20 cellular contexts compared by ENCODE assay signal in genomic region chr17:60597297-60597696, GRCh38. TPM values are rescaled to one million over a fixed set of nuclear protein-coding genes. Genes with fewer than 3 reads are reported as not detected.
DNase-seq lines count a peak whose midpoint lies in the region; ATAC-seq, FAIRE-seq and TF ChIP-seq lines count a peak whose summit lies in the region.
"Had no signal": no experiment of that assay in that cellular context is flagged by ENCODE, and none has a peak within 500 bp of the region (broad histone marks: within the 10 kb centered on the region; RNA-seq: fewer than 3 reads in every experiment).

No MANE protein-coding gene starts in this region.

- H3K4me3 Mint-ChIP-seq in dendritic cell treated with granulocyte-macrophage colony-stimulating factor and Interleukin-4, amounts not matched to agents 40 ng/mL and 50 ng/mL, for 4 days = no peak overlapping the region
- H3K4me3 Mint-ChIP-seq in nephron (peak overlapping the region; percentile 65 to 77 (median 76)), type B pancreatic cell (peak overlapping the region; percentile 70), endodermal cell (no peak overlapping the region)

- no TSS peak for BruUV-seq in HepG2 (replicated peaks; lab: Mats Ljungman, UMichigan)

- H3K4me1 ChIP-seq in HepG2 (ENCODE audit: insufficient read depth, low read length) (peaks cover 15% of the 10 kb centered on the region), right lobe of liver (peaks cover 0 to 3% (median under 1%) of the 10 kb centered on the region in 4 donors), endodermal cell (ENCODE audit: control insufficient read depth, insufficient read depth, low read length) (peaks cover 6% of the 10 kb centered on the region)

- TF ChIP-seq RAD21 in HepG2 (CRISPR knock-in tag; IDR thresholded peaks at IDR 0.05) = no peak

- 96% methylated on average over 6 of the region's 6 CpGs for WGBS in HepG2 (ENCODE audit: low lambda C conversion rate)
- WGBS in right lobe of liver (ENCODE audit: insufficient coverage, low coverage, low lambda C conversion rate, missing lambda C conversion rate) = 98% methylated on average over 6 of the region's 6 CpGs
- 94 to 96% methylated on average over 6 of the region's 6 CpGs for WGBS in endodermal cell (ENCODE audit: insufficient coverage in 1 of 2, insufficient read length in 1 of 2), 2 experiments

- CTCF ChIA-PET in HepG2 (lab: Yijun Ruan, JAX; ENCODE audit: low intra/inter-chr PET ratio, low total read pairs) = no interaction called here

- TF ChIP-seq CTCF in HepG2 (CRISPR knock-in tag; IDR thresholded peaks at IDR 0.05) = no peak
- no peak for TF ChIP-seq CTCF in right lobe of liver (IDR thresholded peaks at IDR 0.05)
- no peak for TF ChIP-seq CTCF in nephron (IDR thresholded peaks at IDR 0.05; ENCODE audit: unreplicated experiment in 3 of 3)
- no peak for TF ChIP-seq CTCF in type B pancreatic cell (conservative IDR thresholded peaks at IDR 0.05)
- no peak for TF ChIP-seq CTCF in endodermal cell (conservative IDR thresholded peaks at IDR 0.05)

- H3K27me3 Mint-ChIP-seq in dendritic cell treated with granulocyte-macrophage colony-stimulating factor and Interleukin-4, amounts not matched to agents 40 ng/mL and 50 ng/mL, for 4 days = peaks cover 1% of the 10 kb centered on the region
- H3K27me3 Mint-ChIP-seq in nephron (ENCODE audit: low read depth) (no peaks in the 10 kb centered on the region), type B pancreatic cell (no peaks in the 10 kb centered on the region), endodermal cell (ENCODE audit: insufficient read depth) (peaks cover 3% of the 10 kb centered on the region)

- ATAC-seq in HepG2 (no peak), right lobe of liver (no peak), GM18909 (IDR thresholded peaks at IDR 0.05; ENCODE audit: poor library complexity, unreplicated experiment) (no peak), GM21576 (IDR thresholded peaks at IDR 0.05; ENCODE audit: unreplicated experiment) (no peak)
- ATAC-seq: CD8-positive, alpha-beta T cell had no signal

- H3K27ac ChIP-seq in HepG2 (ENCODE audit: extremely low read length, insufficient read depth, low read length) (no peak overlapping the region), right lobe of liver (no peak overlapping the region), endodermal cell (ENCODE audit: low read depth, low read length) (no peak overlapping the region)
- H3K27ac ChIP-seq: 22Rv1, GM23248 had no signal

- H3K36me3 Mint-ChIP-seq in dendritic cell treated with granulocyte-macrophage colony-stimulating factor and Interleukin-4, amounts not matched to agents 40 ng/mL and 50 ng/mL, for 4 days (ENCODE audit: low read depth) = peaks cover 22% of the 10 kb centered on the region
- H3K36me3 Mint-ChIP-seq in nephron (ENCODE audit: low read depth) (no peaks in the 10 kb centered on the region), type B pancreatic cell (no peaks in the 10 kb centered on the region), endodermal cell (ENCODE audit: low read depth) (no peaks in the 10 kb centered on the region)

- DNase-seq in HepG2 (ENCODE audit: low spot score) (no peak), right lobe of liver (no peak), type B pancreatic cell (ENCODE audit: extremely low spot score, unreplicated experiment) (no peak), endodermal cell (no peak)
- DNase-seq: C1 segment of cervical spinal cord; CD8-positive, alpha-beta T cell; COR-L47; DMS153; DMS79 treated with DMSO at 0.1 percent for 48 hours; EL; GDM1; GM23248; H7 had no signal

- no peak for FAIRE-seq in HepG2 (lab: Jason Lieb, UNC)
- FAIRE-seq: D721Med, GM12892 had no signal

- POLR2A ChIA-PET in HepG2 (lab: Yijun Ruan, JAX) = interaction anchor here (1.2 kb wide), 1 partner anchor 36 kb away, joined by 3 read pairs; no protein-coding TSS in a partner anchor

- no peak overlapping the region for H3K4me2 ChIP-seq in HepG2 (ENCODE audit: low read depth, low read length)

- no peak for TF ChIP-seq POLR2A in HepG2 (IDR thresholded peaks at IDR 0.05; ENCODE audit: insufficient read depth in 1 of 2, low read depth in 2 of 2, low read length in 2 of 2)
- no peak for TF ChIP-seq POLR2A in right lobe of liver (IDR thresholded peaks at IDR 0.05)

- no peak overlapping the region for H2AFZ ChIP-seq in HepG2 (ENCODE audit: low read length)
- H2AFZ ChIP-seq: GM23248 had no signal

- H3K9me3 ChIP-seq in HepG2 (ENCODE audit: low read length) = no peaks in the 10 kb centered on the region
- H3K9me3 ChIP-seq in right lobe of liver = no peaks in the 10 kb centered on the region
- H3K9me3 ChIP-seq in endodermal cell (ENCODE audit: control insufficient read depth, low read length) = no peaks in the 10 kb centered on the region

- peaks cover 21% of the 10 kb centered on the region for H3K79me2 ChIP-seq in HepG2 (ENCODE audit: insufficient read depth, low read length)

- H3K4me3 ChIP-seq in HepG2 (replicated peaks in 1 of 3; ENCODE audit: insufficient read depth in 1 of 3, low read depth in 2 of 3, low read length in 3 of 3) (no peak overlapping the region), right lobe of liver (no peak overlapping the region), endodermal cell (ENCODE audit: low read length) (no peak overlapping the region)
- H3K4me3 ChIP-seq: GM23248 had no signal

- H3K27me3 ChIP-seq in HepG2 (ENCODE audit: control insufficient read depth in 1 of 2, insufficient read depth in 2 of 2, low read length in 2 of 2) (no peaks in the 10 kb centered on the region; a peak in 1 of 5 replicates), right lobe of liver (no peaks in the 10 kb centered on the region), endodermal cell (ENCODE audit: control insufficient read depth, insufficient read depth, low read length, poor library complexity, severe bottlenecking) (no peaks in the 10 kb centered on the region)

- H3K36me3 ChIP-seq in HepG2 (replicated peaks in 1 of 2; ENCODE audit: control insufficient read depth in 1 of 2, insufficient read depth in 2 of 2, low read length in 2 of 2) (no peaks in the 10 kb centered on the region), right lobe of liver (no peaks in the 10 kb centered on the region), endodermal cell (ENCODE audit: control insufficient read depth, insufficient read depth, low read length) (no peaks in the 10 kb centered on the region)

- H4K20me1 ChIP-seq in HepG2 (ENCODE audit: insufficient read depth, low read length) = peaks cover 6% of the 10 kb centered on the region

- in situ Hi-C loops in HepG2 (cut with HindIII; ENCODE audit: extremely low pct_ligation_motif_present, low pct_unique_long_range_greater_than_20kb) = no loop called here

- peak overlapping the region; percentile 21 for H3K27ac Mint-ChIP-seq in dendritic cell treated with granulocyte-macrophage colony-stimulating factor and Interleukin-4, amounts not matched to agents 40 ng/mL and 50 ng/mL, for 4 days
- H3K27ac Mint-ChIP-seq in nephron (peak overlapping the region; percentile 50 to 100 (median 99)), type B pancreatic cell (peak overlapping the region; percentile 12), endodermal cell (no peak overlapping the region)
- H3K27ac Mint-ChIP-seq: CD8-positive, alpha-beta T cell had no signal

- TF ChIP-seq EP300 in HepG2 (IDR thresholded peaks at IDR 0.05; ENCODE audit: low read depth in 2 of 2, low read length in 2 of 2) = no peak
- TF ChIP-seq EP300 in HepG2 (CRISPR knock-in tag; IDR thresholded peaks at IDR 0.05; ENCODE audit: borderline replicate concordance) = no peak

- H3K4me1 Mint-ChIP-seq in dendritic cell treated with granulocyte-macrophage colony-stimulating factor and Interleukin-4, amounts not matched to agents 40 ng/mL and 50 ng/mL, for 4 days (ENCODE audit: low read depth) = peaks cover 37% of the 10 kb centered on the region
- H3K4me1 Mint-ChIP-seq in nephron = peaks cover 13% of the 10 kb centered on the region
- peaks cover 24% of the 10 kb centered on the region for H3K4me1 Mint-ChIP-seq in type B pancreatic cell (ENCODE audit: unreplicated experiment)
- peaks cover 17% of the 10 kb centered on the region for H3K4me1 Mint-ChIP-seq in endodermal cell

- H3K9ac ChIP-seq in HepG2 (ENCODE audit: insufficient read depth, low read depth, low read length) = no peak overlapping the region
- H3K9ac ChIP-seq in endodermal cell (ENCODE audit: extremely low read depth, low read length, poor library complexity, severe bottlenecking) = no peak overlapping the region
- H3K9ac ChIP-seq: GM23248 had no signal

- intact Hi-C loops in HepG2 (cut with micrococcal nuclease; ENCODE audit: unreplicated experiment) (no loop called here), right lobe of liver (cut with DNase I) (no loop called here)
- intact Hi-C loops in dendritic cell treated with granulocyte-macrophage colony-stimulating factor and Interleukin-4, amounts not matched to agents 40 ng/mL and 50 ng/mL, for 4 days (cut with micrococcal nuclease) = no loop called here

- no peaks in the 10 kb centered on the region for H3K9me3 Mint-ChIP-seq in dendritic cell treated with granulocyte-macrophage colony-stimulating factor and Interleukin-4, amounts not matched to agents 40 ng/mL and 50 ng/mL, for 4 days
- H3K9me3 Mint-ChIP-seq in nephron (no peaks in the 10 kb centered on the region), type B pancreatic cell (no peaks in the 10 kb centered on the region), endodermal cell (no peaks in the 10 kb centered on the region)
- H3K9me3 Mint-ChIP-seq: CD8-positive, alpha-beta T cell had no signal

RNA-seq across cellular contexts. Expression of gene PPM1D, which starts 2.7 kb away (rescaled TPM):
- total RNA-seq in HepG2 (2016; rRNA removed; fragmentation: Illumina TruSeq; extraction: Trizol) (26.2 and 32.3 TPM in 2 replicates), right lobe of liver (1 to 10 TPM; 4.9 to 5.6 (median 5.4) TPM), type B pancreatic cell (ENCODE audit: low replicate concordance) (24.1 and 25.4 TPM in 2 replicates), endodermal cell (10 to 100 TPM in 1 of 2 donors, 1 to 10 TPM in 1; 9.4 to 13.0 TPM)
- total RNA-seq in HepG2 (2016; cell fraction: cytosol; rRNA removed; fragmentation: Illumina TruSeq; extraction: Trizol; ENCODE audit: low read depth) = 24.3 and 34.3 TPM in 2 replicates
- total RNA-seq in HepG2 (2016; cell fraction: insoluble cytoplasmic fraction; rRNA removed; fragmentation: Illumina TruSeq; extraction: Trizol) = 26.8 and 33.7 TPM in 2 replicates
- 16.7 and 17.3 TPM in 2 replicates for total RNA-seq in HepG2 (2016; cell fraction: membrane; rRNA removed; fragmentation: Illumina TruSeq; extraction: Trizol)
- total RNA-seq in HepG2 (2016; cell fraction: nucleus; rRNA removed; fragmentation: Illumina TruSeq; extraction: Trizol) = 18.8 and 22.5 TPM in 2 replicates
- polyA plus RNA-seq in HepG2 (2011; rRNA removed) = 7.3 and 8.0 TPM in 2 replicates
- polyA plus RNA-seq in HepG2 (2011; cell fraction: cytosol; rRNA removed) = 5.0 and 7.2 TPM in 2 replicates
- polyA plus RNA-seq in HepG2 (2011; cell fraction: nucleus; rRNA removed) = 3.7 and 4.9 TPM in 2 replicates
- polyA plus RNA-seq in HepG2 (2012) = 11.2 and 12.0 TPM in 2 replicates
- 2.3 and 2.4 TPM in 2 replicates for polyA plus RNA-seq in HepG2 (2016; cell fraction: cytosol; fragmentation: Illumina TruSeq; extraction: Trizol; ENCODE audit: low read depth)
- polyA plus RNA-seq in HepG2 (2016; cell fraction: insoluble cytoplasmic fraction; fragmentation: Illumina TruSeq; extraction: Trizol; ENCODE audit: low read depth) = 39.7 and 39.9 TPM in 2 replicates
- polyA plus RNA-seq in HepG2 (2016; cell fraction: membrane; fragmentation: Illumina TruSeq; extraction: Trizol; ENCODE audit: low read depth) = 7.4 and 8.2 TPM in 2 replicates
- 26.4 and 26.9 TPM in 2 replicates for polyA plus RNA-seq in HepG2 (2016; cell fraction: nucleus; fragmentation: Illumina TruSeq; extraction: Trizol; ENCODE audit: insufficient read depth, low read depth)
- 11.5 and 16.5 TPM in 2 replicates for polyA minus RNA-seq in HepG2 (2011; rRNA and poly(A)+ RNA removed; ENCODE audit: low replicate concordance)
- 6.4 and 7.6 TPM in 2 replicates for polyA minus RNA-seq in HepG2 (2011; cell fraction: cytosol; rRNA and poly(A)+ RNA removed)
- 9.3 and 11.1 TPM in 2 replicates for polyA minus RNA-seq in HepG2 (2011; cell fraction: nucleus; rRNA and poly(A)+ RNA removed)
- 16.7 TPM for polyA plus RNA-seq in endodermal cell (2013, experiment 1 of 2)
- 14.9 TPM for polyA plus RNA-seq in endodermal cell (2013, experiment 2 of 2)

Comparison
In these comparisons a context has a peak if more than half of its experiments do, and no peak if none do; other contexts are left out.
1. H3K4me3 Mint-ChIP-seq: peak in nephron (3 of 3) and type B pancreatic cell (single experiment); none in dendritic cell treated with granulocyte-macrophage colony-stimulating factor and Interleukin-4, amounts not matched to agents 40 ng/mL and 50 ng/mL, for 4 days (single experiment) and endodermal cell (single experiment).